2 cellular contexts compared by ENCODE assay signal in the genomic region with DNA sequence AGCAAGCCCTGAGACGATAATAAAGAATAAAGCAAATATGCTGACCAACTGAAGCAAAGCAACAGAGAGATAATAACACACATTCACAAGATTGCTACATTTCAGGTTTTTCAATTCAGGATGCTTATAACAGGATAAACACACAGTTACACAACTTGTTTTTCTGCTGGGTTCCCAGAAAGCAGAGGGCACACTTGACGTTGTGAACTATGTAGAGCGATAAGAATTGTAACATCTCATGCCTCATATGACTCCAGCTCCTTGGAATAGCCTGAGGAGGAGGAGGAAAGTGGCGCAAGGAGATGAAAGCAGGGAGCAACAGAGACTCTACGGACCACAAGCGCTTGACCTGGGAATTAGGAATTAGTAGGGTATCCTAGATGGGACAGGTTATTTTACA.
TF ChIP-seq lines count a peak whose summit lies in the region.

No MANE protein-coding gene starts in this region.

TF ChIP-seq in endothelial cell of umbilical vein, 7 proteins besides CTCF, POLR2A, EP300 and RAD21 (continued from another document):
- TF ChIP-seq, protein P1, sequence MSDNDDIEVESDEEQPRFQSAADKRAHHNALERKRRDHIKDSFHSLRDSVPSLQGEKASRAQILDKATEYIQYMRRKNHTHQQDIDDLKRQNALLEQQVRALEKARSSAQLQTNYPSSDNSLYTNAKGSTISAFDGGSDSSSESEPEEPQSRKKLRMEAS (IDR thresholded peaks at IDR 0.05; ENCODE audit: insufficient read depth, insufficient read length): no peak
- no peak for TF ChIP-seq GATA2 (IDR thresholded peaks at IDR 0.05; ENCODE audit: insufficient read depth, insufficient read length, low read depth, low read length)
- TF ChIP-seq EZH2 (IDR thresholded peaks at IDR 0.05; ENCODE audit: borderline replicate concordance, low read depth, low read length, severe bottlenecking): no peak

TF ChIP-seq in HEK293T, 16 proteins besides CTCF, POLR2A, EP300 and RAD21 (continued from another document):
- TF ChIP-seq NFRKB (IDR thresholded peaks at IDR 0.05): no peak
- no peak for TF ChIP-seq SUZ12 (IDR thresholded peaks at IDR 0.05)
- TF ChIP-seq L3MBTL2 (conservative IDR thresholded peaks at IDR 0.05): no peak
- no peak for TF ChIP-seq FOXA1 (IDR thresholded peaks at IDR 0.05)
- no peak for TF ChIP-seq BHLHE40 (IDR thresholded peaks at IDR 0.05; ENCODE audit: borderline replicate concordance)
- TF ChIP-seq, protein P2, sequence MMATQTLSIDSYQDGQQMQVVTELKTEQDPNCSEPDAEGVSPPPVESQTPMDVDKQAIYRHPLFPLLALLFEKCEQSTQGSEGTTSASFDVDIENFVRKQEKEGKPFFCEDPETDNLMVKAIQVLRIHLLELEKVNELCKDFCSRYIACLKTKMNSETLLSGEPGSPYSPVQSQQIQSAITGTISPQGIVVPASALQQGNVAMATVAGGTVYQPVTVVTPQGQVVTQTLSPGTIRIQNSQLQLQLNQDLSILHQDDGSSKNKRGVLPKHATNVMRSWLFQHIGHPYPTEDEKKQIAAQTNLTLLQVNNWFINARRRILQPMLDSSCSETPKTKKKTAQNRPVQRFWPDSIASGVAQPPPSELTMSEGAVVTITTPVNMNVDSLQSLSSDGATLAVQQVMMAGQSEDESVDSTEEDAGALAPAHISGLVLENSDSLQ (IDR thresholded peaks at IDR 0.05): no peak
